ENCODE assay signal across 22 cellular contexts in the genomic region with DNA sequence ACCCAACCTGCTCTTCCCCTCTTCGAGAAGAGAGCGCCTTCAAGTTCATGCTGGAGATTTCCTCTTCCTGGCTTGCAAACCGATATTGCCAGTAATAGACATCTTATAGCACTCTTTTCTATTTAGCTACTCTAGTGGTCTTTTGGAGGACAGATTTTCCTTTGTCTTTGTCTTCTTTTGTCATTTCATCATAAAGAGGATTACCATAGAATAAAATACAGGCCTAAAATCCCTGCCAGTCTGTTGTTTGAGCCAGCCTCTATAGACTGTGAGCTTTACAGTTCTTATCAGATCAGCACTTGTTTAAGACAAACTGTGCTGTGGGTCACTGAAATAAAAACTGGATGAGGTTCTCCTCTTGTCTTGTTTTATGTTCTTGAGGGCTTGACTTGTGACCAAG.
"Had no signal": no experiment of that assay in that cellular context is flagged by ENCODE, and none has a peak within 500 bp of the region (broad histone marks: within the 10 kb centered on the region; RNA-seq: fewer than 3 reads in every experiment).

No MANE protein-coding gene starts in this region.

- H3K27ac ChIP-seq: colonic mucosa, foreskin keratinocyte, ovary, right atrium auricular region, sigmoid colon, skin epidermis, stomach, thoracic aorta, transverse colon had no signal

- H3K4me3 ChIP-seq: colonic mucosa, ovary, right atrium auricular region, sigmoid colon, skin epidermis, stomach, thoracic aorta, transverse colon had no signal

- DNase-seq: colonic mucosa; dermis blood vessel endothelial cell; erythroblast; foreskin keratinocyte; hippocampal formation; islet precursor cell; left cardiac atrium; left ventricle myocardium superior; mesendoderm; naive B cell; nephron progenitor cell; nucleus accumbens; ovary; sigmoid colon; stimulated activated CD4-positive, alpha-beta T cell treated with anti-CD3 and anti-CD28 coated beads, Interleukin-12 subunit alpha, Interleukin-12 subunit beta, amount 100 ng/mL, for 4 hours; stimulated activated naive CD4-positive, alpha-beta T cell; stomach; substantia nigra; transverse colon had no signal

- H3K36me3 ChIP-seq: colonic mucosa, ovary, right atrium auricular region, sigmoid colon, stomach, thoracic aorta, transverse colon had no signal

- H3K4me1 ChIP-seq: colonic mucosa, foreskin keratinocyte, right atrium auricular region, sigmoid colon, stomach, transverse colon had no signal

- ATAC-seq: foreskin keratinocyte, left cardiac atrium, left ventricle myocardium superior had no signal

- H3K9me3 ChIP-seq: colonic mucosa, ovary, right atrium auricular region, sigmoid colon, stomach, thoracic aorta, transverse colon had no signal

- H3K27me3 ChIP-seq: colonic mucosa, foreskin keratinocyte, ovary, right atrium auricular region, sigmoid colon, stomach, transverse colon had no signal
